8 cellular contexts compared by ENCODE assay signal in the genomic region with DNA sequence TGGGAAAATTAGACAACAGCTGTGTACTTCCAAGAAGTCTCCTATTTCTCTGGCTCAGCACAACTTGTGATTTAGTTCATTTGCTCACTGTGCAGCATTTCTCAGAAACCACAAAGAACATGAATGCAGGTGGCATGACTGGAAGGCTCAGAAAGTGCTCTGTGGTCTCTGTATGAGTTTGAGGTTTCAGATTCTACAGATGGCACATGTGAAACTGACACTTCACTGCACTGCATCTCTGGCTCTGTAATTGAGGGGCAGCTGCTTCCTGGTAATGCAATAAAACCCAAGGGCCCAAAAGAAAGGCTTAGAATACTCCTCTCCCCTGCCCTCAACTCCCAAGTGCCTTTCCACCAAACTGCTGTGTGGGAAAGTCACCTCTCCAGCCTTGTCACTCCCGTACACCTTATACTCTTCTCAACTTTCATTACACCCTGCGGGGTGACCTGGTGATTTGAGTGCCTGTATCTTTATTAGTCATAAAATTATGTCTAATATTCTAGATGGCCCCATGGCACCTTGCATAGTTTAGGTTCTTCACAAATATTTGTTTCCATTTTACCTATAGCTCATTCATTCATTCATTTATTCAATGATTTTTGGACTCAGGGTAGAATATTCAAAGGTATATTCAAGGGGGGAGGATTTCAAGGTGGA.
A peak's percentile ranks its signal among the peaks of the same experiment; 100 is the strongest.
DNase-seq lines count a peak whose midpoint lies in the region; ATAC-seq and TF ChIP-seq lines count a peak whose summit lies in the region.

No MANE protein-coding gene starts in this region.

- no peak overlapping the region for H3K27ac ChIP-seq in left ventricle myocardium inferior (replicated peaks)

- CTCF ChIA-PET in activated B cell treated with CpG ODN at 0.5 μM for 24 hours (lab: Charles Lee): no interaction called here

- POLR2A ChIA-PET in activated B cell treated with CpG ODN at 0.5 μM for 24 hours (lab: Charles Lee): no interaction called here

- peak; percentile 26 for DNase-seq in ELR (ENCODE audit: low read depth)
- DNase-seq in activated B cell treated with CpG ODN at 0.5 μM for 24 hours: no peak
- DNase-seq in natural killer cell: no peak
- no peak for DNase-seq in ecto neural progenitor cell (ENCODE audit: low spot score)
- no peak for DNase-seq in left ventricle myocardium inferior
- no peak for DNase-seq in UCSD-AML1 (lab: John Stamatoyannopoulos, UW; ENCODE audit: unreplicated experiment)

- no peaks in the 10 kb centered on the region for H3K9me3 Mint-ChIP-seq in activated B cell treated with CpG ODN at 0.5 μM for 24 hours
- H3K9me3 Mint-ChIP-seq in natural killer cell: no peaks in the 10 kb centered on the region

- ATAC-seq in GM19468 (IDR thresholded peaks at IDR 0.05; ENCODE audit: extremely low read depth, unreplicated experiment): peak; percentile 99
- peak; percentile 100 for ATAC-seq in HG03469 (IDR thresholded peaks at IDR 0.05; ENCODE audit: unreplicated experiment)
- peak; percentile 95 for ATAC-seq in activated B cell treated with CpG ODN at 0.5 μM for 24 hours (ENCODE audit: low read depth)
- ATAC-seq in natural killer cell: peak; percentile 75 to 86 (median 77)

- no peak overlapping the region for H3K27ac Mint-ChIP-seq in activated B cell treated with CpG ODN at 0.5 μM for 24 hours
- no peak overlapping the region for H3K27ac Mint-ChIP-seq in natural killer cell

- peaks cover 47% of the 10 kb centered on the region for H3K27me3 Mint-ChIP-seq in activated B cell treated with CpG ODN at 0.5 μM for 24 hours
- peaks cover 9 to 16% of the 10 kb centered on the region in 2 donors for H3K27me3 Mint-ChIP-seq in natural killer cell (ENCODE audit: low read depth in 2 of 2)

- H3K4me3 ChIP-seq in left ventricle myocardium inferior: no peak overlapping the region

- H3K9me3 ChIP-seq in left ventricle myocardium inferior (replicated peaks): no peaks in the 10 kb centered on the region

- TF ChIP-seq CTCF in activated B cell treated with CpG ODN at 0.5 μM for 24 hours (IDR thresholded peaks at IDR 0.05): no peak
- no peak for TF ChIP-seq CTCF in natural killer cell (IDR thresholded peaks at IDR 0.05)
- TF ChIP-seq CTCF in left ventricle myocardium inferior (IDR thresholded peaks at IDR 0.05; ENCODE audit: borderline replicate concordance): no peak

- H3K36me3 Mint-ChIP-seq in activated B cell treated with CpG ODN at 0.5 μM for 24 hours (ENCODE audit: low read depth) (no peaks in the 10 kb centered on the region), natural killer cell (no peaks in the 10 kb centered on the region)

- intact Hi-C loops in activated B cell treated with CpG ODN at 0.5 μM for 24 hours (cut with micrococcal nuclease) (loop anchor here (2.0 to 10.0 kb wide), 2 partner anchors 402 to 592 kb away; a partner anchor contains a TSS), natural killer cell (cut with micrococcal nuclease) (no loop called here), left ventricle myocardium inferior (cut with micrococcal nuclease) (no loop called here)

- H3K4me1 Mint-ChIP-seq in activated B cell treated with CpG ODN at 0.5 μM for 24 hours (peaks cover 11% of the 10 kb centered on the region), natural killer cell (peaks cover 5 to 9% of the 10 kb centered on the region in 2 donors)

- no peaks in the 10 kb centered on the region for H3K36me3 ChIP-seq in left ventricle myocardium inferior

- H3K4me1 ChIP-seq in left ventricle myocardium inferior: no peaks in the 10 kb centered on the region

- H3K4me3 Mint-ChIP-seq in activated B cell treated with CpG ODN at 0.5 μM for 24 hours: no peak overlapping the region
- no peak overlapping the region for H3K4me3 Mint-ChIP-seq in natural killer cell

- peaks cover 39% of the 10 kb centered on the region for H3K27me3 ChIP-seq in left ventricle myocardium inferior (ENCODE audit: low read depth)
